In genomic region chr14:51939211-51939705, GRCh38 we compare ENCODE assay signal across 21 cellular contexts. TPM values are rescaled to one million over a fixed set of nuclear protein-coding genes. Genes with fewer than 3 reads are reported as not detected.
A peak's percentile ranks its signal among the peaks of the same experiment; 100 is the strongest.
DNase-seq lines count a peak whose midpoint lies in the region; ATAC-seq and TF ChIP-seq lines count a peak whose summit lies in the region.
"Had no signal": no experiment of that assay in that cellular context is flagged by ENCODE, and none has a peak within 500 bp of the region (broad histone marks: within the 10 kb centered on the region; RNA-seq: fewer than 3 reads in every experiment).

No MANE protein-coding gene starts in this region.

- H3K27me3 ChIP-seq in spleen (replicated peaks in 1 of 7): no peaks in the 10 kb centered on the region
- no peaks in the 10 kb centered on the region for H3K27me3 ChIP-seq in Caco-2 (replicated peaks; ENCODE audit: control insufficient read depth, insufficient read depth, low read length)
- H3K27me3 ChIP-seq in GM23248 (replicated peaks; ENCODE audit: insufficient read depth): no peaks in the 10 kb centered on the region
- H3K27me3 ChIP-seq: left lung, right lobe of liver, stomach, upper lobe of right lung had no signal

- H3K4me1 ChIP-seq in spleen (peaks cover 0 to 42% (median 5%) of the 10 kb centered on the region in 6 donors), Caco-2 (no peaks in the 10 kb centered on the region), GM23248 (ENCODE audit: insufficient read depth) (no peaks in the 10 kb centered on the region)
- H3K4me1 ChIP-seq: left lung, right lobe of liver, stomach, upper lobe of right lung had no signal

- no peak overlapping the region for H3K9ac ChIP-seq in GM23248

- H3K27ac ChIP-seq in spleen: peak overlapping the region in 5 of 8 donors; percentile 32 to 57 (median 42)
- H3K27ac ChIP-seq in GM23248: no peak overlapping the region
- H3K27ac ChIP-seq: left lung, right lobe of liver, stomach, upper lobe of right lung had no signal

- H3K4me3 ChIP-seq in spleen: no peak overlapping the region
- H3K4me3 ChIP-seq in Caco-2 (ENCODE audit: low read depth, low read length): no peak overlapping the region
- no peak overlapping the region for H3K4me3 ChIP-seq in GM23248
- H3K4me3 ChIP-seq: left lung, mucosa of descending colon, right lobe of liver, stomach, upper lobe of right lung had no signal

- TF ChIP-seq POLR2A in spleen (IDR thresholded peaks at IDR 0.05): no peak

- no peaks in the 10 kb centered on the region for H4K20me1 ChIP-seq in GM23248 (ENCODE audit: insufficient read depth)

- H3K27ac Mint-ChIP-seq in HFFc6: no peak overlapping the region
- H3K27ac Mint-ChIP-seq in activated CD4-positive, alpha-beta memory T cell treated with anti-CD3 and anti-CD28 coated beads for 36 hours: peak overlapping the region; percentile 9
- H3K27ac Mint-ChIP-seq in mesothelial cell of epicardium: peak overlapping the region; percentile 80
- H3K27ac Mint-ChIP-seq in Caco-2 (ENCODE audit: unreplicated experiment): no peak overlapping the region
- H3K27ac Mint-ChIP-seq: T-helper 2 cell treated with Interferon-gamma antibody and Interleukin-4, amounts not matched to agents 5 μg/mL and 100 μg/mL, for 36 hours had no signal

- H3K9me3 Mint-ChIP-seq in HFFc6: no peaks in the 10 kb centered on the region
- peaks cover 3% of the 10 kb centered on the region for H3K9me3 Mint-ChIP-seq in activated CD4-positive, alpha-beta memory T cell treated with anti-CD3 and anti-CD28 coated beads for 36 hours
- H3K9me3 Mint-ChIP-seq in mesothelial cell of epicardium: peaks cover 3% of the 10 kb centered on the region
- no peaks in the 10 kb centered on the region for H3K9me3 Mint-ChIP-seq in Caco-2 (ENCODE audit: unreplicated experiment)
- H3K9me3 Mint-ChIP-seq: effector memory CD8-positive, alpha-beta T cell; H9; T-helper 2 cell treated with Interferon-gamma antibody and Interleukin-4, amounts not matched to agents 5 μg/mL and 100 μg/mL, for 36 hours had no signal

- H3K79me2 ChIP-seq in GM23248 (ENCODE audit: insufficient read depth): no peaks in the 10 kb centered on the region

- H3K9me3 ChIP-seq in spleen (no peaks in the 10 kb centered on the region), Caco-2 (no peaks in the 10 kb centered on the region), GM23248 (ENCODE audit: low read depth) (no peaks in the 10 kb centered on the region)
- H3K9me3 ChIP-seq: left lung, mucosa of descending colon, right lobe of liver, stomach, upper lobe of right lung had no signal

- no peak for ATAC-seq in GM19023 (IDR thresholded peaks at IDR 0.05; ENCODE audit: unreplicated experiment)
- ATAC-seq: effector memory CD8-positive, alpha-beta T cell; HepG2; left lung; mucosa of descending colon; upper lobe of right lung had no signal

- 77 to 87% (median 81%) methylated on average over 7 of the region's 7 CpGs for WGBS in spleen, 5 donors
- WGBS in GM23248 (ENCODE audit: low coverage in 1 of 2, low lambda C conversion rate in 2 of 2, missing lambda C conversion rate in 2 of 2), 2 experiments: 90 to 92% methylated on average over 7 of the region's 7 CpGs

- POLR2A ChIA-PET in activated CD4-positive, alpha-beta memory T cell treated with anti-CD3 and anti-CD28 coated beads for 36 hours (lab: Charles Lee): no interaction called here
- POLR2A ChIA-PET in Caco-2 (lab: Charles Lee): no interaction called here

- H3K4me1 Mint-ChIP-seq in HFFc6 (ENCODE audit: low read depth): peaks cover 10% of the 10 kb centered on the region; the same call in 1 of the 2 replicates
- H3K4me1 Mint-ChIP-seq in activated CD4-positive, alpha-beta memory T cell treated with anti-CD3 and anti-CD28 coated beads for 36 hours (ENCODE audit: low read depth): peaks cover 59% of the 10 kb centered on the region
- H3K4me1 Mint-ChIP-seq in mesothelial cell of epicardium: peaks cover 12% of the 10 kb centered on the region
- no peaks in the 10 kb centered on the region for H3K4me1 Mint-ChIP-seq in Caco-2 (ENCODE audit: low read depth, unreplicated experiment)

- no peak overlapping the region for H3K4me2 ChIP-seq in GM23248 (ENCODE audit: unreplicated experiment)

- CTCF ChIA-PET in activated CD4-positive, alpha-beta memory T cell treated with anti-CD3 and anti-CD28 coated beads for 36 hours (lab: Charles Lee): interaction anchor here (0.7 kb wide), 1 partner anchor 187 kb away, joined by 3 read pairs; no protein-coding TSS in a partner anchor
- CTCF ChIA-PET in Caco-2 (lab: Charles Lee): no interaction called here

- H3F3A ChIP-seq in GM23248 (ENCODE audit: insufficient read depth): no peaks in the 10 kb centered on the region

- H3K4me3 Mint-ChIP-seq in HFFc6 (peak overlapping the region; percentile 17), mesothelial cell of epicardium (peak overlapping the region; percentile 9), Caco-2 (ENCODE audit: unreplicated experiment) (no peak overlapping the region)
- no peak overlapping the region for H3K4me3 Mint-ChIP-seq in activated CD4-positive, alpha-beta memory T cell treated with anti-CD3 and anti-CD28 coated beads for 36 hours
- H3K4me3 Mint-ChIP-seq: H9; T-helper 2 cell treated with Interferon-gamma antibody and Interleukin-4, amounts not matched to agents 5 μg/mL and 100 μg/mL, for 36 hours had no signal

- BruUV-seq in Caco-2 (replicated peaks; lab: Mats Ljungman, UMichigan): no TSS peak

- in situ Hi-C loops in GM23248 (cut with MboI): no loop called here

- H3K9me2 ChIP-seq in GM23248 (ENCODE audit: insufficient read depth): no peaks in the 10 kb centered on the region

- no peak overlapping the region for H2AFZ ChIP-seq in GM23248

- H3K36me3 Mint-ChIP-seq in HFFc6 (ENCODE audit: low read depth): no peaks in the 10 kb centered on the region
- H3K36me3 Mint-ChIP-seq in activated CD4-positive, alpha-beta memory T cell treated with anti-CD3 and anti-CD28 coated beads for 36 hours: peaks cover 21% of the 10 kb centered on the region
- H3K36me3 Mint-ChIP-seq in mesothelial cell of epicardium: peaks cover 2% of the 10 kb centered on the region
- no peaks in the 10 kb centered on the region for H3K36me3 Mint-ChIP-seq in Caco-2 (ENCODE audit: insufficient read depth, unreplicated experiment)

- H3K36me3 ChIP-seq in spleen (peaks cover 0 to 15% (median 0%) of the 10 kb centered on the region in 6 donors), Caco-2 (ENCODE audit: control insufficient read depth, insufficient read depth, low read length) (no peaks in the 10 kb centered on the region), GM23248 (ENCODE audit: low read depth) (no peaks in the 10 kb centered on the region)
- H3K36me3 ChIP-seq: left lung, right lobe of liver, stomach, upper lobe of right lung had no signal

- TF ChIP-seq CTCF in HFFc6 (IDR thresholded peaks at IDR 0.05) (no peak), mesothelial cell of epicardium (IDR thresholded peaks at IDR 0.05; ENCODE audit: unreplicated experiment) (no peak), spleen (IDR thresholded peaks at IDR 0.05 in 8 of 11, conservative IDR thresholded peaks at IDR 0.05 in 3 of 11) (no peak), Caco-2 (IDR thresholded peaks at IDR 0.05; ENCODE audit: insufficient read depth in 1 of 2, low read depth in 1 of 2, low read length in 1 of 2, severe bottlenecking in 1 of 2, unreplicated experiment in 1 of 2) (no peak)

- peaks cover 6% of the 10 kb centered on the region for H3K27me3 Mint-ChIP-seq in HFFc6 (ENCODE audit: insufficient read depth)
- H3K27me3 Mint-ChIP-seq in activated CD4-positive, alpha-beta memory T cell treated with anti-CD3 and anti-CD28 coated beads for 36 hours: no peaks in the 10 kb centered on the region
- H3K27me3 Mint-ChIP-seq in mesothelial cell of epicardium (ENCODE audit: low read depth): no peaks in the 10 kb centered on the region
- H3K27me3 Mint-ChIP-seq in Caco-2 (ENCODE audit: insufficient read depth, unreplicated experiment): no peaks in the 10 kb centered on the region
- H3K27me3 Mint-ChIP-seq: effector memory CD8-positive, alpha-beta T cell had no signal

- DNase-seq in HFFc6 (no peak), mesothelial cell of epicardium (ENCODE audit: low spot score in 2 of 2, unreplicated experiment in 2 of 2) (no peak), spleen (no peak), Caco-2 (no peak), GM23248 (no peak), iPS-NIHi7 (ENCODE audit: extremely low spot score) (no peak)
- DNase-seq in activated CD4-positive, alpha-beta memory T cell treated with anti-CD3 and anti-CD28 coated beads for 36 hours: no peak
- DNase-seq: activated gamma-delta T cell; effector memory CD8-positive, alpha-beta T cell; H9; left lung; mucosa of descending colon; NCI-H1417 treated with DMSO at 0.1 percent for 48 hours; NCI-H2171; NCI-H774; right lobe of liver; stomach; upper lobe of right lung had no signal

- intact Hi-C loops in activated CD4-positive, alpha-beta memory T cell treated with anti-CD3 and anti-CD28 coated beads for 36 hours (cut with micrococcal nuclease): no loop called here
- intact Hi-C loops in spleen (cut with DNase I; ENCODE audit: low total_unique reads): no loop called here
- intact Hi-C loops in Caco-2 (cut with micrococcal nuclease; ENCODE audit: unreplicated experiment): no loop called here

RNA-seq across cellular contexts. Expression of gene RTRAF, which starts 50.1 kb away (rescaled TPM):
- total RNA-seq in HFFc6 (2021; fragmentation: NEBNext Ultra II Directional; extraction: Animal tissue kit (Norgen Biotek cat#: 25700)): 100 to 1,000 TPM; 161 to 181 (median 179) TPM
- total RNA-seq in activated CD4-positive, alpha-beta memory T cell treated with anti-CD3 and anti-CD28 coated beads for 36 hours: 100 to 1,000 TPM; 222 to 238 TPM
- 183 to 197 TPM (median 193 TPM) in 3 replicates for total RNA-seq in mesothelial cell of epicardium
- total RNA-seq in spleen: 10 to 100 TPM; 37.8 to 94.2 (median 87.4) TPM
- 100 to 1,000 TPM; 118 to 184 (median 122) TPM for polyA plus RNA-seq in spleen
- 217 and 223 TPM in 2 replicates for total RNA-seq in Caco-2 (2022)
- 99.9 and 140 TPM in 2 replicates for total RNA-seq in GM23248 (2014; rRNA removed; shearing (Covaris generic))
- 257 and 270 TPM in 2 replicates for polyA plus RNA-seq in GM23248 (2016; fragmentation: Nextera tagmentation; extraction: Ambion mirVana)

Comparison
In these comparisons a context has a peak if more than half of its experiments do, and no peak if none do; other contexts are left out.
1. H3K27ac Mint-ChIP-seq: peak in activated CD4-positive, alpha-beta memory T cell treated with anti-CD3 and anti-CD28 coated beads for 36 hours (single experiment) and mesothelial cell of epicardium (single experiment); none in HFFc6 (single experiment) and Caco-2 (single experiment).
2. H3K4me3 Mint-ChIP-seq: peak in HFFc6 (single experiment) and mesothelial cell of epicardium (single experiment); none in activated CD4-positive, alpha-beta memory T cell treated with anti-CD3 and anti-CD28 coated beads for 36 hours (single experiment) and Caco-2 (single experiment).